13 cellular contexts compared by ENCODE assay signal in the genomic region with DNA sequence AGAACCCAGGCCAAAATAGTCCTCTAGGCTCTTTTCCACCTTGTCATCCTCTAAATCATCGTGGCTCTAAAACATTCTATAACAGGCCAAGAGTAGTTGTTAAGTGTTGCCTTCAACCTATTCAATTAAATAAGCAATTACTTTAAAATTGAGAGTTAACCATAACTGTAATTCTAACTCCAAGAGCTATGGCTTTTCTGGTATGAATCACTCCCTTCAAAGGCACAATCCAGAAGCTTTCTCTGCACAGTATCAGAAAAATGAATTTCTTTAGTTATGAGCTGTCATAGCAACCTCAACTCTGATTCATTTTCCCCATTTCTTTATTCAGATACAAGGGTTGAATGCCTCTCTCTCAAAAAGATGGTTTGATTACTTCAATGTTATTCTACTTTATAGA.
DNase-seq lines count a peak whose midpoint lies in the region.
"Had no signal": no experiment of that assay in that cellular context is flagged by ENCODE, and none has a peak within 500 bp of the region (broad histone marks: within the 10 kb centered on the region; RNA-seq: fewer than 3 reads in every experiment).

No MANE protein-coding gene starts in this region.

- DNase-seq in AG08396 (ENCODE audit: low spot score): peak; percentile 28
- DNase-seq in HCEC 1CT: peak; percentile 33
- DNase-seq in amniotic stem cell (lab: John Stamatoyannopoulos, UW): peak; percentile 21
- peak; percentile 11 for DNase-seq in hepatic stellate cell (ENCODE audit: low spot score)
- DNase-seq in stimulated activated CD4-positive, alpha-beta T cell treated with anti-CD3 and anti-CD28 coated beads, Interleukin-4, amount 100 ng/mL, for 4 hours: no peak
- no peak for DNase-seq in T-helper 1 cell
- DNase-seq in hypothalamus (lab: John Stamatoyannopoulos, UW): no peak
- DNase-seq in NK-92 (lab: John Stamatoyannopoulos, UW; ENCODE audit: unreplicated experiment): no peak
- DNase-seq: MV-4-11; NCI-H2029; NCI-H524 treated with DMSO at 0.1 percent for 48 hours; pancreas; stimulated activated CD4-positive, alpha-beta T cell treated with anti-CD3 and anti-CD28 coated beads, Interleukin-2, amount 100 ng/mL, for 48 hours had no signal

Comparison
In these comparisons a context has a peak if more than half of its experiments do, and no peak if none do; other contexts are left out.
1. DNase-seq: peak in AG08396 (single experiment), HCEC 1CT (single experiment), amniotic stem cell (single experiment) and hepatic stellate cell (single experiment); none in stimulated activated CD4-positive, alpha-beta T cell treated with anti-CD3 and anti-CD28 coated beads, Interleukin-4, amount 100 ng/mL, for 4 hours (0 of 2), T-helper 1 cell (0 of 5), hypothalamus (0 of 51) and NK-92 (single experiment).